In the genomic region with DNA sequence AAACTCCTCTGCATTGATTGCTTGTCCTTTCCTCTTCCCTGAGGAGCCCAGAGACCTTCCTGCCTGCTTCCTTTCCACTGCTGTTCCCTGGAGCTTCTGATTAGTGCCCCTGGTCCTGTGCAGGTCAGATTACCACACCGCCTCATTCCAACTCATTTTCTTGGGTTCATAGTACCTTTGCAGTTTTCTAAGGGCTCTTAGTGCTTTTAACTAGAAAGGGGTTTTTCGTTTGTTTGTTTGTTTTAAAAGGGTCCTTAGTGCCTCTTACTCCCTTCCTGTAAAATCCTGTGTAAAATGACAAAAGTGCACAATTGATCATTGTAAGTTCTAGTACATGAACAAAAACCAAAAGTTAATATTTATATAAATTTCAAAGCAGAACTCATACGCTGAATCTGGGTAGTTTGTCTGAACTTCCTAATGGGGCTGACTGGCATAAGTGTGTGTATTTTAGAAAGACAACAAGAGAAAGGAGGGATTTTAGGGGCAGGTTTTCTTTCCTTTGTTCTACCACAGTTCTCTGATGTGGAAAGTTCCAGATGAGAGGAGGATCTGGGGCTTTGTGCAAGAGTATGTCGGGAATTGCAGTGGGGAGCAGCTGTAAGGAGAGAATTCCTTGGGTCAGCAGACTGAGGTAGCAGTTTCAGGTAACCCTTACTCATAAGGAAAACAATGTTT, we compare ENCODE assay signal across 12 cellular contexts. TPM values are rescaled to one million over a fixed set of nuclear protein-coding genes. Genes with fewer than 3 reads are reported as not detected.
DNase-seq lines count a peak whose midpoint lies in the region; ATAC-seq and TF ChIP-seq lines count a peak whose summit lies in the region.
"Had no signal": no experiment of that assay in that cellular context is flagged by ENCODE, and none has a peak within 500 bp of the region (broad histone marks: within the 10 kb centered on the region; RNA-seq: fewer than 3 reads in every experiment).

No MANE protein-coding gene starts in this region.

- no peak overlapping the region for H3K56ac ChIP-seq in mesendoderm (ENCODE audit: low read length)

- no peak for ATAC-seq in HG02588 (IDR thresholded peaks at IDR 0.05; ENCODE audit: unreplicated experiment)
- no peak for ATAC-seq in GM19467 (IDR thresholded peaks at IDR 0.05; ENCODE audit: unreplicated experiment)

- H3K79me1 ChIP-seq in mesendoderm (ENCODE audit: low read length), result peaks cover 11% of the 10 kb centered on the region

- no peaks in the 10 kb centered on the region for H3K9me3 ChIP-seq in breast epithelium

- TF ChIP-seq POLR2A in breast epithelium (IDR thresholded peaks at IDR 0.05), result no peak

- H3K4me1 ChIP-seq in breast epithelium (no peaks in the 10 kb centered on the region), mesendoderm (ENCODE audit: control insufficient read depth, low read depth, low read length) (no peaks in the 10 kb centered on the region)

- no TSS peak for BruUV-seq in MCF 10A (replicated peaks; lab: Mats Ljungman, UMichigan)

- H3K27me3 Mint-ChIP-seq in MCF 10A (ENCODE audit: insufficient read depth, unreplicated experiment), result no peaks in the 10 kb centered on the region
- H3K27me3 Mint-ChIP-seq in type B pancreatic cell, result no peaks in the 10 kb centered on the region

- no peaks in the 10 kb centered on the region for H3K36me3 ChIP-seq in breast epithelium
- no peaks in the 10 kb centered on the region for H3K36me3 ChIP-seq in mesendoderm (ENCODE audit: control insufficient read depth, insufficient read depth, low read length)
- no peaks in the 10 kb centered on the region for H3K36me3 ChIP-seq in H7 (replicated peaks; ENCODE audit: control insufficient read depth, insufficient read depth, low read length)

- no peak overlapping the region for H3K4me3 Mint-ChIP-seq in MCF 10A (ENCODE audit: unreplicated experiment)
- H3K4me3 Mint-ChIP-seq in type B pancreatic cell, result no peak overlapping the region

- no peak overlapping the region for H2BK5ac ChIP-seq in mesendoderm (ENCODE audit: low read length)

- no peak overlapping the region for H4K8ac ChIP-seq in mesendoderm (ENCODE audit: low read depth, low read length)

- no peaks in the 10 kb centered on the region for H3K27me3 ChIP-seq in breast epithelium
- H3K27me3 ChIP-seq in dorsolateral prefrontal cortex, result no peaks in the 10 kb centered on the region
- H3K27me3 ChIP-seq in mesendoderm (ENCODE audit: insufficient read depth, low read length, poor library complexity), result no peaks in the 10 kb centered on the region
- no peaks in the 10 kb centered on the region for H3K27me3 ChIP-seq in H7 (ENCODE audit: control insufficient read depth, insufficient read depth, low read length)

- H3K27ac Mint-ChIP-seq in MCF 10A (ENCODE audit: low read depth, unreplicated experiment) (peak overlapping the region; percentile 54), type B pancreatic cell (peak overlapping the region; percentile 5)

- H4K5ac ChIP-seq in mesendoderm (ENCODE audit: low read length), result no peak overlapping the region

- CTCF ChIA-PET in MCF 10A (lab: Yijun Ruan, JAX), result interaction anchor here (0.6 to 0.7 kb wide), 2 partner anchors 8 to 63 kb away, joined by 3 read pairs; no protein-coding TSS in a partner anchor

- no peak overlapping the region for H3K23ac ChIP-seq in mesendoderm (ENCODE audit: low read length)

- TF ChIP-seq CTCF in MCF 10A (IDR thresholded peaks at IDR 0.05; ENCODE audit: unreplicated experiment) (no peak), breast epithelium (IDR thresholded peaks at IDR 0.05) (no peak), dorsolateral prefrontal cortex (IDR thresholded peaks at IDR 0.05 in 54 of 56, conservative IDR thresholded peaks at IDR 0.05 in 2 of 56; ENCODE audit: low read depth in 1 of 56, partially characterized antibody in 56 of 56) (no peak), type B pancreatic cell (conservative IDR thresholded peaks at IDR 0.05) (no peak)

- H3K9me3 Mint-ChIP-seq in MCF 10A (ENCODE audit: unreplicated experiment) (peaks cover 7% of the 10 kb centered on the region), type B pancreatic cell (no peaks in the 10 kb centered on the region)

- POLR2A ChIA-PET in MCF 10A (lab: Yijun Ruan, JAX), result no interaction called here

- DNase-seq in MCF 10A (ENCODE audit: unreplicated experiment), result no peak
- no peak for DNase-seq in breast epithelium (ENCODE audit: low spot score in 2 of 2)
- no peak for DNase-seq in dorsolateral prefrontal cortex
- peak; percentile 47 for DNase-seq in mesendoderm
- no peak for DNase-seq in type B pancreatic cell (ENCODE audit: extremely low spot score, unreplicated experiment)
- no peak for DNase-seq in H7
- DNase-seq: erythroblast; KG1; NCI-H446 treated with DMSO at 0.1 percent for 48 hours; stimulated activated CD4-positive, alpha-beta T cell treated with anti-CD3 and anti-CD28 coated beads, Interleukin-2, amount 100 ng/mL, for 24 hours had no signal

- no peak overlapping the region for H3K4me2 ChIP-seq in mesendoderm (ENCODE audit: low read length)

- no CpG with 5 or more reads among the region's 4 CpGs for WGBS in mesendoderm (ENCODE audit: extremely low coverage, insufficient coverage, low lambda C conversion rate)

- H3K27ac ChIP-seq in breast epithelium, result peak overlapping the region in 1 of 2 donors; percentile 86
- peak overlapping the region in 42 of 59 donors; percentile 4 to 82 (median 53) for H3K27ac ChIP-seq in dorsolateral prefrontal cortex
- no peak overlapping the region for H3K27ac ChIP-seq in mesendoderm (ENCODE audit: low read depth, low read length)

- no peak overlapping the region for H3K9ac ChIP-seq in mesendoderm (ENCODE audit: low read length)

- H2BK15ac ChIP-seq in mesendoderm (replicated peaks; ENCODE audit: low read depth), result no peak overlapping the region

- intact Hi-C loops in MCF 10A (cut with micrococcal nuclease), result no loop called here
- intact Hi-C loops in breast epithelium (cut with DNase I; ENCODE audit: low total_unique reads), result no loop called here
- intact Hi-C loops in dorsolateral prefrontal cortex (cut with DNase I), result no loop called here

- no peaks in the 10 kb centered on the region for H3K79me2 ChIP-seq in mesendoderm (ENCODE audit: control insufficient read depth, insufficient read depth, low read length)

- H3K36me3 Mint-ChIP-seq in MCF 10A (ENCODE audit: insufficient read depth, unreplicated experiment) (peaks cover 24% of the 10 kb centered on the region), type B pancreatic cell (peaks cover 19% of the 10 kb centered on the region)

- H3K4ac ChIP-seq in mesendoderm (ENCODE audit: low read depth, low read length), result no peak overlapping the region

- H2BK120ac ChIP-seq in mesendoderm (ENCODE audit: low read depth, low read length), result no peak overlapping the region

- no peak overlapping the region for H3K18ac ChIP-seq in mesendoderm (ENCODE audit: low read length)

- H3K4me1 Mint-ChIP-seq in MCF 10A (ENCODE audit: insufficient read depth, unreplicated experiment), result peaks cover 21% of the 10 kb centered on the region
- peaks cover 14% of the 10 kb centered on the region for H3K4me1 Mint-ChIP-seq in type B pancreatic cell (ENCODE audit: unreplicated experiment)

- H2AK5ac ChIP-seq in mesendoderm (ENCODE audit: low read length), result no peak overlapping the region

- no peak overlapping the region for H3K4me3 ChIP-seq in breast epithelium
- no peak overlapping the region for H3K4me3 ChIP-seq in dorsolateral prefrontal cortex
- no peak overlapping the region for H3K4me3 ChIP-seq in mesendoderm (ENCODE audit: low read length)
- H3K4me3 ChIP-seq in H7 (ENCODE audit: insufficient read depth, low read depth, low read length), result no peak overlapping the region

RNA-seq across cellular contexts. Expression of a gene that starts 30.6 kb away (rescaled TPM):
- 16.6 and 18.0 TPM in 2 replicates for total RNA-seq in MCF 10A (2022)
- 10 to 100 TPM; 52.0 to 84.9 (median 72.8) TPM for total RNA-seq in breast epithelium
- 10 to 100 TPM; 21.1 to 62.5 (median 44.5) TPM for total RNA-seq in dorsolateral prefrontal cortex
- 4.5 TPM for polyA plus RNA-seq in mesendoderm (2013, experiment 1 of 2)
- polyA plus RNA-seq in mesendoderm (2013, experiment 2 of 2), result 4.4 TPM
- total RNA-seq in type B pancreatic cell (ENCODE audit: low replicate concordance), result 17.6 and 23.6 TPM in 2 replicates
- total RNA-seq in H7 (2014; rRNA removed; shearing (Covaris generic)), result 9.7 and 15.9 TPM in 2 replicates
